ENCODE assay signal across 9 cellular contexts in the genomic region with DNA sequence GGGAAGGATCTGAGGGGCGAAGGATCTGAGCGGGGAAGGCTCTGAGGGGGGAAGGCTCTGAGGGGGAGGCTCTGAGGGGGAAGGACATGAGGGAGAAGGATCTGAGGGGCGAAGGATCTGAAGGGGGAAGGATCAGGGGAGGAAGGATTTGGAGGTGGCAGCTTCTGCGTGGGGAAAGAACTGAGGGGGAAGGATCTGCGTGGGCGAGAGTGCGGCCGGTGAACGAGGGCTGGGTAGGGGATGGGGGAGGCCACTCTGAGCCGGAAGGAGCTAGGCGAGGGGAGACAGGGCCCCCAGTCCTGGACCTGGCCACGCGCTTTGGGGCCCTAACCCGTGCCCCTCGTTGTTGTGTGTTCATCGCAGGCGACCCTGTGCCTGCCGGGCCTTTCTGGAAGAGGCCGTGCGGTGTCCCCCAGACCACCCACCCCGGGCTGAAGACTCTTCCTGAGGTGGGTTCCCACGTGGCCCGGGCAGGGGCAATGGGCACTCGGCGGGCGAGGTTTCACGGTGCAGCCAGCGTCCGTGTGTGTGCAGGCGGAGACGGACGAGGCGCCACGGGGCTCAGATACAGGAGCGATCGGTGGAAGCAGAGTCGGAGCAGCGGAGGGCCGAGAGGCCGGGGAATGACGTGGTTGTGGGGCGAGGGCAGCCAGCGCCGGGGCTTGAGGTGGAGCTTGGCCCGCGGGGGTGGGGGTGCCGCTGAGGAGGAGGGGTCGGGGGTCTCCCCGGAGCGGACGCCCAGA. TPM values are rescaled to one million over a fixed set of nuclear protein-coding genes. Genes with fewer than 3 reads are reported as not detected.
DNase-seq lines count a peak whose midpoint lies in the region; ATAC-seq and TF ChIP-seq lines count a peak whose summit lies in the region.
"Had no signal": no experiment of that assay in that cellular context is flagged by ENCODE, and none has a peak within 500 bp of the region (broad histone marks: within the 10 kb centered on the region; RNA-seq: fewer than 3 reads in every experiment).

No MANE protein-coding gene starts in this region.

- peak in 2 of 3 experiments; percentile 17 for DNase-seq in NCI-H1417 (lab: John Stamatoyannopoulos, UW)
- DNase-seq in NCI-H1417 treated with DMSO at 0.1 percent for 48 hours (lab: John Stamatoyannopoulos, UW) = no peak
- DNase-seq in hepatocyte (ENCODE audit: low spot score) = no peak
- peak; percentile 57 for DNase-seq in stimulated activated CD8-positive, alpha-beta memory T cell treated with anti-CD3 and anti-CD28 coated beads, Interleukin-4, amount 100 ng/mL, for 48 hours
- DNase-seq in ACHN = no peak

- WGBS in hepatocyte (ENCODE audit: low lambda C conversion rate, missing lambda C conversion rate) = 33% methylated on average over 32 of the region's 51 CpGs

- no peaks in the 10 kb centered on the region for H3K9me3 ChIP-seq in hepatocyte (ENCODE audit: low read depth)

- H3K4me1 Mint-ChIP-seq in activated naive CD8-positive, alpha-beta T cell (ENCODE audit: low read depth) = peaks cover 8% of the 10 kb centered on the region

- in situ Hi-C loops in ACHN (cut with HindIII; ENCODE audit: low pct_ligation_motif_present, low pct_unique_long_range_greater_than_20kb, low sequenced_read_pairs) = no loop called here

- no peaks in the 10 kb centered on the region for H3K9me3 Mint-ChIP-seq in activated naive CD8-positive, alpha-beta T cell (ENCODE audit: low read depth)

- peak overlapping the region; percentile 91 for H3K4me2 ChIP-seq in hepatocyte

- H3K4me3 Mint-ChIP-seq in activated naive CD8-positive, alpha-beta T cell = peak overlapping the region; percentile 86

- H4K20me1 ChIP-seq in hepatocyte (ENCODE audit: insufficient read depth, poor library complexity, severe bottlenecking) = no peaks in the 10 kb centered on the region

- no peak overlapping the region for H3K27ac ChIP-seq in hepatocyte

- no peaks in the 10 kb centered on the region for H3K79me2 ChIP-seq in hepatocyte

- no peaks in the 10 kb centered on the region for H3K36me3 ChIP-seq in hepatocyte (replicated peaks; ENCODE audit: insufficient read depth, low read depth)

- peaks cover 14% of the 10 kb centered on the region for H3K4me1 ChIP-seq in hepatocyte (ENCODE audit: insufficient read depth)

- no peaks in the 10 kb centered on the region for H3K36me3 Mint-ChIP-seq in activated naive CD8-positive, alpha-beta T cell

- H3K27ac Mint-ChIP-seq in activated naive CD8-positive, alpha-beta T cell = peak overlapping the region; percentile 46

- peak overlapping the region; percentile 63 for H3K4me3 ChIP-seq in hepatocyte

- no peaks in the 10 kb centered on the region for H3K27me3 Mint-ChIP-seq in activated naive CD8-positive, alpha-beta T cell

- H2AFZ ChIP-seq in hepatocyte = peak overlapping the region; percentile 57

- H3K9me2 ChIP-seq in hepatocyte (replicated peaks; ENCODE audit: insufficient read depth) = no peaks in the 10 kb centered on the region

- TF ChIP-seq CTCF in hepatocyte (IDR thresholded peaks at IDR 0.05; ENCODE audit: poor library complexity) = no peak

- ATAC-seq in HG03442 (IDR thresholded peaks at IDR 0.05; ENCODE audit: unreplicated experiment) (no peak), HG03342 (IDR thresholded peaks at IDR 0.05; ENCODE audit: unreplicated experiment) (no peak)

- peaks cover 53% of the 10 kb centered on the region for H3K27me3 ChIP-seq in hepatocyte

RNA-seq across cellular contexts. Expression of gene CALY, which starts 2.0 kb away (rescaled TPM):
- total RNA-seq in hepatocyte = 2.3 TPM in 1 of 2 replicates, not detected in the other
- polyA plus RNA-seq in hepatocyte = 3.1 and 3.7 TPM in 2 replicates
- total RNA-seq: A172 had no signal

RNA-seq across cellular contexts. Expression of gene PRAP1, which starts 12.5 kb away (rescaled TPM):
- total RNA-seq in hepatocyte = 146 and 156 TPM in 2 replicates
- 178 and 324 TPM in 2 replicates for polyA plus RNA-seq in hepatocyte
- total RNA-seq: A172 had no signal

RNA-seq across cellular contexts. Expression of gene FUOM, which starts 23.2 kb away (rescaled TPM):
- 17.3 and 34.6 TPM in 2 replicates for total RNA-seq in hepatocyte
- 31.1 and 35.0 TPM in 2 replicates for polyA plus RNA-seq in hepatocyte

RNA-seq across cellular contexts. Expression of gene ZNF511, which starts 26.0 kb away (rescaled TPM):
- total RNA-seq in hepatocyte = 26.1 and 36.9 TPM in 2 replicates
- polyA plus RNA-seq in hepatocyte = 48.5 and 56.9 TPM in 2 replicates

RNA-seq across cellular contexts. Expression of gene TUBGCP2, which starts 26.0 kb away (rescaled TPM):
- total RNA-seq in hepatocyte = 39.9 and 44.8 TPM in 2 replicates
- 51.5 and 54.7 TPM in 2 replicates for polyA plus RNA-seq in hepatocyte

Comparison
In these comparisons a context has a peak if more than half of its experiments do, and no peak if none do; other contexts are left out.
1. DNase-seq: peak in NCI-H1417 (2 of 3) and stimulated activated CD8-positive, alpha-beta memory T cell treated with anti-CD3 and anti-CD28 coated beads, Interleukin-4, amount 100 ng/mL, for 48 hours (single experiment); none in NCI-H1417 treated with DMSO at 0.1 percent for 48 hours (single experiment), hepatocyte (single experiment) and ACHN (single experiment).